Comparison of ENCODE assay signal across 8 cellular contexts in the genomic region with DNA sequence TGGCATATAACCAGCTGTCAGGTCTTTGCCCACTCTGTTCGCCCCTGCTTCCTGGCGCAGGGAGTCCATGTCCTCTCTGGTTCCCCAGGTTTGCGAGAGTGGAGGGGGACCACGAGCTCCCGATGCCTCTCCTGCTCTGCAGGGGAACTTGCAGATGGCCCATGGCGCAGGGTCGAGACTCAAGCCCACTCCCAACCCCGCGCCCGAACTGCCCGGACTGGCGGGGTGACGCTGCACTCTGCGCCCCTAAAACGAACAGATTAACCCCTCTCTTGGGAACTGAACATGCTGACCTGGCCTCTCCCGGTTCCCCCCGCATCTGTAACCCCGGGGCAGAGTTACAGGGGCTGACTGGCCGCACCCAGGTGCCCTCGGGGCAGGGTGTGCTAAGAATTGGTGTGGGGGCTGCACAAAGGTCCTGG. TPM values are rescaled to one million over a fixed set of nuclear protein-coding genes. Genes with fewer than 3 reads are reported as not detected.
DNase-seq lines count a peak whose midpoint lies in the region; ATAC-seq and TF ChIP-seq lines count a peak whose summit lies in the region.

No MANE protein-coding gene starts in this region.

- H3K27ac ChIP-seq in 22Rv1 (peak overlapping the region; percentile 31), body of pancreas (peak overlapping the region in 3 of 4 donors; percentile 11 to 42 (median 42))

- intact Hi-C loops in body of pancreas (cut with DNase I): no loop called here

- peak overlapping the region; percentile 81 to 88 for H3K4me3 ChIP-seq in body of pancreas

- H3K36me3 ChIP-seq in body of pancreas (replicated peaks in 1 of 2; ENCODE audit: insufficient read depth in 1 of 2, low read depth in 2 of 2): peaks cover 0 to 1% of the 10 kb centered on the region in 2 donors

- H3K4me3 Mint-ChIP-seq in HFFc6 (peak overlapping the region; percentile 95), mesothelial cell of epicardium (peak overlapping the region; percentile 99)

- H3K4me1 Mint-ChIP-seq in HFFc6 (ENCODE audit: low read depth) (peaks cover 34% of the 10 kb centered on the region), mesothelial cell of epicardium (peaks cover 18% of the 10 kb centered on the region)

- WGBS in body of pancreas, 2 donors: 0 to 4% methylated on average over 15 to 20 of the region's 20 CpGs

- ATAC-seq in body of pancreas: no peak
- no peak for ATAC-seq in GM21576 (IDR thresholded peaks at IDR 0.05; ENCODE audit: unreplicated experiment)

- H3K9me3 ChIP-seq in body of pancreas: no peaks in the 10 kb centered on the region

- peaks cover 2% of the 10 kb centered on the region; the same call in 1 of the 2 replicates for H3K36me3 Mint-ChIP-seq in HFFc6 (ENCODE audit: low read depth)
- H3K36me3 Mint-ChIP-seq in mesothelial cell of epicardium: peaks cover 2% of the 10 kb centered on the region

- no peaks in the 10 kb centered on the region for H3K9me3 Mint-ChIP-seq in HFFc6
- H3K9me3 Mint-ChIP-seq in mesothelial cell of epicardium: no peaks in the 10 kb centered on the region

- TF ChIP-seq CTCF in 22Rv1 (IDR thresholded peaks at IDR 0.05): no peak
- no peak for TF ChIP-seq CTCF in HFFc6 (IDR thresholded peaks at IDR 0.05)
- TF ChIP-seq CTCF in body of pancreas (IDR thresholded peaks at IDR 0.05): no peak
- TF ChIP-seq CTCF in mesothelial cell of epicardium (IDR thresholded peaks at IDR 0.05; ENCODE audit: unreplicated experiment): no peak

- DNase-seq in HFFc6 (no peak), body of pancreas (no peak), mesothelial cell of epicardium (ENCODE audit: low spot score in 2 of 2, unreplicated experiment in 2 of 2) (no peak), T1000 (lab: John Stamatoyannopoulos, UW) (no peak), pons (ENCODE audit: low spot score) (no peak)
- DNase-seq in stimulated activated CD4-positive, alpha-beta T cell treated with anti-CD3 and anti-CD28 coated beads, Interleukin-1b, Interleukin-23, amount 100 ng/mL, for 48 hours: no peak

- peak overlapping the region; percentile 85 for H3K27ac Mint-ChIP-seq in HFFc6
- no peak overlapping the region for H3K27ac Mint-ChIP-seq in mesothelial cell of epicardium

- peaks cover 28% of the 10 kb centered on the region for H3K4me1 ChIP-seq in body of pancreas

- H3K27me3 Mint-ChIP-seq in HFFc6 (ENCODE audit: insufficient read depth): no peaks in the 10 kb centered on the region; the same call in 1 of the 2 replicates
- no peaks in the 10 kb centered on the region for H3K27me3 Mint-ChIP-seq in mesothelial cell of epicardium (ENCODE audit: low read depth)

- TF ChIP-seq POLR2A in body of pancreas (IDR thresholded peaks at IDR 0.05): no peak

- no peaks in the 10 kb centered on the region for H3K27me3 ChIP-seq in body of pancreas

RNA-seq across cellular contexts. Expression of gene PLA2G15, which starts 0.7 kb away (rescaled TPM):
- total RNA-seq in HFFc6 (2021; fragmentation: NEBNext Ultra II Directional; extraction: Animal tissue kit (Norgen Biotek cat#: 25700)): 10 to 100 TPM; 40.1 to 47.4 (median 44.4) TPM
- 1 to 10 TPM; 8.2 to 9.6 TPM for total RNA-seq in body of pancreas
- total RNA-seq in mesothelial cell of epicardium: 19.4 to 19.9 TPM (median 19.8 TPM) in 3 replicates

RNA-seq across cellular contexts. Expression of gene ESRP2, which starts 8.6 kb away (rescaled TPM):
- total RNA-seq in HFFc6 (2021; fragmentation: NEBNext Ultra II Directional; extraction: Animal tissue kit (Norgen Biotek cat#: 25700)): under 1 TPM in 4 of 6 experiments, not detected in 2; 0.05 to 0.14 (median 0.10) TPM
- 10 to 100 TPM; 55.0 to 56.0 TPM for total RNA-seq in body of pancreas
- total RNA-seq in mesothelial cell of epicardium: 32.4 to 34.7 TPM (median 33.6 TPM) in 3 replicates

RNA-seq across cellular contexts. Expression of gene SLC7A6, which starts 19.8 kb away (rescaled TPM):
- total RNA-seq in HFFc6 (2021; fragmentation: NEBNext Ultra II Directional; extraction: Animal tissue kit (Norgen Biotek cat#: 25700)): 10 to 100 TPM; 46.1 to 56.6 (median 50.8) TPM
- total RNA-seq in body of pancreas (10 to 100 TPM; 10.9 to 23.4 TPM), mesothelial cell of epicardium (66.0 to 73.2 TPM (median 70.4 TPM) in 3 replicates)

Comparison
In these comparisons a context has a peak if more than half of its experiments do, and no peak if none do; other contexts are left out.
1. RNA of gene ESRP2, which starts 8.6 kb away (total RNA-seq): 55.0 to 56.0 TPM in body of pancreas and 32.4 to 34.7 TPM in mesothelial cell of epicardium; 0.05 to 0.14 TPM in HFFc6; every median in the first group is over 10 times any median in the second.